ENCODE assay signal across 24 cellular contexts in the genomic region with DNA sequence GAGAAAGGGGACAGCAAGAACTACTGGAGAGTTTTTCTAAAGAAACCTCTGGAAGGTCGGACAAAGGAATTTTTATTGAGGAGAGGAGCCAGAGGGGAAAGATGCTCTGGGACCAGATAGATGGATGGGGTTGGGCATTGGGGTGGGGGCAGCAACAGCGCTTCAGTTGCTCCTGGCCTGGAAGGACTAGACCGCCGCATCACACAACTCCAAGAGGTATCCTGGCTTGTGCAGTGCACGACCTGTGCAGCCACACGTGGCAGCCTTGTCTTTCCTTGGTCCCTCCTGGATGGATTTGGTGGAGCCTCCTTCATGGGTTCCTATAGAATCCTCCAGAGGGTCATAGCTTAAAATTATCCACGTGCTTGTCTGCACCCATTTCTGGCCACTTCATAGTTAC. TPM values are rescaled to one million over a fixed set of nuclear protein-coding genes. Genes with fewer than 3 reads are reported as not detected.
A peak's percentile ranks its signal among the peaks of the same experiment; 100 is the strongest.
DNase-seq lines count a peak whose midpoint lies in the region; ATAC-seq and TF ChIP-seq lines count a peak whose summit lies in the region.
"Had no signal": no experiment of that assay in that cellular context is flagged by ENCODE, and none has a peak within 500 bp of the region (broad histone marks: within the 10 kb centered on the region; RNA-seq: fewer than 3 reads in every experiment).

No MANE protein-coding gene starts in this region.

- H3K79me2 ChIP-seq in hepatocyte, result no peaks in the 10 kb centered on the region

- H3K9me3 ChIP-seq in right atrium auricular region (no peaks in the 10 kb centered on the region), hepatocyte (ENCODE audit: low read depth) (no peaks in the 10 kb centered on the region), vagina (no peaks in the 10 kb centered on the region)
- H3K9me3 ChIP-seq: A549, BE2C, Caco-2 had no signal

- H3K4me3 ChIP-seq in right atrium auricular region, result no peak overlapping the region
- H3K4me3 ChIP-seq in hepatocyte, result no peak overlapping the region
- no peak overlapping the region for H3K4me3 ChIP-seq in vagina
- H3K4me3 ChIP-seq: A549, PC-9 had no signal

- no peak overlapping the region for H2AFZ ChIP-seq in hepatocyte
- H2AFZ ChIP-seq: PC-9 had no signal

- H3K36me3 ChIP-seq in right atrium auricular region (no peaks in the 10 kb centered on the region), hepatocyte (replicated peaks; ENCODE audit: insufficient read depth, low read depth) (no peaks in the 10 kb centered on the region), vagina (no peaks in the 10 kb centered on the region)
- H3K36me3 ChIP-seq: BE2C had no signal

- no peak for DNase-seq in right atrium auricular region (ENCODE audit: low spot score)
- no peak for DNase-seq in left ventricle myocardium superior
- DNase-seq in hepatocyte (ENCODE audit: low spot score), result no peak
- DNase-seq in posterior vena cava (ENCODE audit: low spot score), result peak; percentile 65
- no peak for DNase-seq in vagina (ENCODE audit: extremely low spot score in 2 of 2)
- no peak for DNase-seq in AG20443 (ENCODE audit: low spot score)
- no peak for DNase-seq in activated gamma-delta T cell treated with Interleukin-2 at 50 U/mL for 16 hours
- DNase-seq: activated CD4-positive, CD25-positive, alpha-beta regulatory T cell treated with anti-CD3 and anti-CD28 coated beads, Interleukin-2, amount 50 U/mL, for 72 hours; activated naive CD4-positive, alpha-beta T cell treated with Interleukin-2 at 50 U/mL for 16 hours; amniotic stem cell; BE2C; Caco-2; dermis blood vessel endothelial cell; DND-41; Kasumi-1; NCI-H1694; SHP77 treated with DMSO at 0.1 percent for 48 hours; small intestine; substantia nigra; T-helper 1 cell had no signal

- H3K27ac ChIP-seq in right atrium auricular region (peak overlapping the region; percentile 31 to 41), hepatocyte (peak overlapping the region; percentile 78), vagina (peak overlapping the region; percentile 71)
- H3K27ac ChIP-seq: A549, PC-9 had no signal

- H3K4me1 ChIP-seq in right atrium auricular region (peaks cover 0 to 34% of the 10 kb centered on the region in 2 donors), hepatocyte (ENCODE audit: insufficient read depth) (peaks cover 71% of the 10 kb centered on the region), vagina (peaks cover 82% of the 10 kb centered on the region)
- H3K4me1 ChIP-seq: A549, Caco-2 had no signal

- no peaks in the 10 kb centered on the region for H3K9me2 ChIP-seq in hepatocyte (replicated peaks; ENCODE audit: insufficient read depth)

- ATAC-seq in left ventricle myocardium superior (no peak), HG02642 (IDR thresholded peaks at IDR 0.05; ENCODE audit: poor library complexity, unreplicated experiment) (no peak)
- ATAC-seq: left lobe of liver had no signal

- intact Hi-C loops in left ventricle myocardium superior (cut with micrococcal nuclease) (no loop called here), posterior vena cava (cut with DNase I) (loop anchor here in 1 of 2 donors (10.0 kb wide), 1 partner anchor 84 kb away; no protein-coding TSS in a partner anchor), vagina (cut with DNase I) (loop anchor here (5.0 kb wide), 1 partner anchor 87 kb away; no protein-coding TSS in a partner anchor)

- no peaks in the 10 kb centered on the region for H3K27me3 ChIP-seq in right atrium auricular region
- no peaks in the 10 kb centered on the region for H3K27me3 ChIP-seq in hepatocyte
- H3K27me3 ChIP-seq in vagina, result no peaks in the 10 kb centered on the region
- H3K27me3 ChIP-seq: BE2C had no signal

- H3K4me2 ChIP-seq in hepatocyte, result no peak overlapping the region
- H3K4me2 ChIP-seq: A549, PC-9 had no signal

- no peak for TF ChIP-seq CTCF in right atrium auricular region (IDR thresholded peaks at IDR 0.05)
- no peak for TF ChIP-seq CTCF in hepatocyte (IDR thresholded peaks at IDR 0.05; ENCODE audit: poor library complexity)
- TF ChIP-seq CTCF in vagina (IDR thresholded peaks at IDR 0.05), result no peak

- H4K20me1 ChIP-seq in hepatocyte (ENCODE audit: insufficient read depth, poor library complexity, severe bottlenecking), result no peaks in the 10 kb centered on the region

- TF ChIP-seq POLR2A in vagina (IDR thresholded peaks at IDR 0.05), result no peak

- 71% methylated on average over 7 of the region's 7 CpGs for WGBS in hepatocyte (ENCODE audit: low lambda C conversion rate, missing lambda C conversion rate)

RNA-seq across cellular contexts. Expression of a gene that starts 23.0 kb away (rescaled TPM):
- 10 to 100 TPM; 26.9 to 32.2 TPM for total RNA-seq in right atrium auricular region
- total RNA-seq in left ventricle myocardium superior, result 27.4 TPM
- total RNA-seq in hepatocyte, result 57.6 and 66.5 TPM in 2 replicates
- polyA plus RNA-seq in hepatocyte, result 74.4 and 74.9 TPM in 2 replicates
- 10 to 100 TPM; 29.6 to 31.3 TPM for total RNA-seq in posterior vena cava
- total RNA-seq in vagina, result 25.5 TPM
